12 cellular contexts compared by ENCODE assay signal in the genomic region with DNA sequence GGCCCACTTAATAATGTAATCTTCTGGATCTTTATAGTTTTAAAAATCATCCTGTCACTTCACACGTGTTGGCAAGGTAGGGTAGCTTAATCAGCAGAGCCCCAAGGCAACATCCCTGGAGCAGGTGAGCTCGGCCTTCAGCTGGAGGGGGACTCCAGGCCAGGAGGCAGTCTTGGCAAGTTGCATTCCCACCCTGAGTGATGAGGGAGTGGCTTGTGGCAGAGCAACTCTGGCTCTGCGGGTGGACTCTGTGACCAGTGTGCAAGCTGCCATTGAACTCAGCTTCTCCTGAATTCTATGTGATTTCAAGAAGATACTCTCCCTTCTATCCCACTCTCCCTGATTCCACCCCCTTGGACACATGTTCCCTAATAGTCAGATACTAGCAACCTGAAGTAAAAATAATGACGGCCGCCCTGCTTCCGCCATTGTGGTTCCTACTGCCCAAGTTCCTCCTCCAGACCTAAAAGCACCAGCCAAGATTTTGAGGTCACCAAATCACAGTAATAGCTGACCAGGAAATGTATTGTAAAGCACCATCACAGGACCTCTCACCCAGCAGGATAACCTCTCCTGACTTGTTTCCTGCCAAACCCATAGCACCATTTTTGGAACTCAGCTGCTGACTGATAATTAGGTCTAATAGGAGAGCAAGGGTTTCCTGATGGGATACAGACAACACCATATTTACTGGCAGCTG. TPM values are rescaled to one million over a fixed set of nuclear protein-coding genes. Genes with fewer than 3 reads are reported as not detected.
DNase-seq lines count a peak whose midpoint lies in the region; ATAC-seq and TF ChIP-seq lines count a peak whose summit lies in the region.
"Had no signal": no experiment of that assay in that cellular context is flagged by ENCODE, and none has a peak within 500 bp of the region (broad histone marks: within the 10 kb centered on the region; RNA-seq: fewer than 3 reads in every experiment).

No MANE protein-coding gene starts in this region.

- H3K27ac ChIP-seq in upper lobe of right lung, result no peak overlapping the region
- H3K27ac ChIP-seq: cardiac muscle cell had no signal

- no peaks in the 10 kb centered on the region for H3K36me3 ChIP-seq in upper lobe of right lung
- H3K36me3 ChIP-seq: cardiac muscle cell, esophagus muscularis mucosa had no signal

- peaks cover 14% of the 10 kb centered on the region for H3K4me1 ChIP-seq in upper lobe of right lung

- no peaks in the 10 kb centered on the region for H3K27me3 Mint-ChIP-seq in stimulated activated naive CD8-positive, alpha-beta T cell treated with anti-CD3 and anti-CD28 coated beads, Interleukin-15, Interleukin-2, amounts not matched to agents 100 ng/mL and 50 ng/mL, for 24 hours
- no peaks in the 10 kb centered on the region for H3K27me3 Mint-ChIP-seq in stimulated activated naive CD8-positive, alpha-beta T cell treated with anti-CD3 and anti-CD28 coated beads, Interleukin-15, amount 100 ng/mL, for 72 hours
- peaks cover 4% of the 10 kb centered on the region for H3K27me3 Mint-ChIP-seq in activated T-helper 17 cell treated with anti-CD3 and anti-CD28 coated beads, Interleukin-2, amount 50 U/mL, for 72 hours

- no peak for ATAC-seq in stimulated activated naive CD8-positive, alpha-beta T cell treated with anti-CD3 and anti-CD28 coated beads, Interleukin-15, amount 100 ng/mL, for 72 hours
- no peak for ATAC-seq in activated T-helper 17 cell treated with anti-CD3 and anti-CD28 coated beads, Interleukin-2, amount 50 U/mL, for 72 hours (replicated peaks)
- ATAC-seq in left lobe of liver (peak; percentile 38), upper lobe of right lung (peak; percentile 80), HG03175 (IDR thresholded peaks at IDR 0.05; ENCODE audit: unreplicated experiment) (no peak)

- H3K27ac Mint-ChIP-seq in stimulated activated naive CD8-positive, alpha-beta T cell treated with anti-CD3 and anti-CD28 coated beads, Interleukin-15, Interleukin-2, amounts not matched to agents 100 ng/mL and 50 ng/mL, for 24 hours, result peak overlapping the region; percentile 79
- H3K27ac Mint-ChIP-seq in stimulated activated naive CD8-positive, alpha-beta T cell treated with anti-CD3 and anti-CD28 coated beads, Interleukin-15, amount 100 ng/mL, for 72 hours, result peak overlapping the region in 1 of 2 donors; percentile 78
- peak overlapping the region; percentile 40 for H3K27ac Mint-ChIP-seq in activated T-helper 17 cell treated with anti-CD3 and anti-CD28 coated beads, Interleukin-2, amount 50 U/mL, for 72 hours

- H3K4me3 ChIP-seq in upper lobe of right lung, result no peak overlapping the region
- H3K4me3 ChIP-seq: cardiac muscle cell, esophagus muscularis mucosa had no signal

- H3K4me1 Mint-ChIP-seq in stimulated activated naive CD8-positive, alpha-beta T cell treated with anti-CD3 and anti-CD28 coated beads, Interleukin-15, Interleukin-2, amounts not matched to agents 100 ng/mL and 50 ng/mL, for 24 hours (ENCODE audit: low read depth), result peaks cover 38% of the 10 kb centered on the region
- H3K4me1 Mint-ChIP-seq in stimulated activated naive CD8-positive, alpha-beta T cell treated with anti-CD3 and anti-CD28 coated beads, Interleukin-15, amount 100 ng/mL, for 72 hours, result peaks cover 11% of the 10 kb centered on the region
- peaks cover 38% of the 10 kb centered on the region for H3K4me1 Mint-ChIP-seq in activated T-helper 17 cell treated with anti-CD3 and anti-CD28 coated beads, Interleukin-2, amount 50 U/mL, for 72 hours

- no peak for DNase-seq in stimulated activated naive CD8-positive, alpha-beta T cell treated with anti-CD3 and anti-CD28 coated beads, Interleukin-15, amount 100 ng/mL, for 72 hours
- DNase-seq in left lobe of liver (ENCODE audit: low spot score) (no peak), upper lobe of right lung (no peak), RKO (ENCODE audit: low spot score) (no peak)
- no peak for DNase-seq in stimulated activated CD4-positive, alpha-beta T cell treated with anti-CD3 and anti-CD28 coated beads, Interleukin-15, amount 100 ng/mL, for 24 hours
- DNase-seq: activated gamma-delta T cell treated with Interleukin-2 at 50 U/mL for 16 hours, NCI-H1092 treated with DMSO at 0.1 percent for 48 hours had no signal

- no peaks in the 10 kb centered on the region for H3K9me3 Mint-ChIP-seq in stimulated activated naive CD8-positive, alpha-beta T cell treated with anti-CD3 and anti-CD28 coated beads, Interleukin-15, Interleukin-2, amounts not matched to agents 100 ng/mL and 50 ng/mL, for 24 hours
- no peaks in the 10 kb centered on the region for H3K9me3 Mint-ChIP-seq in stimulated activated naive CD8-positive, alpha-beta T cell treated with anti-CD3 and anti-CD28 coated beads, Interleukin-15, amount 100 ng/mL, for 72 hours
- H3K9me3 Mint-ChIP-seq in activated T-helper 17 cell treated with anti-CD3 and anti-CD28 coated beads, Interleukin-2, amount 50 U/mL, for 72 hours, result no peaks in the 10 kb centered on the region

- H3K27me3 ChIP-seq in upper lobe of right lung, result no peaks in the 10 kb centered on the region
- H3K27me3 ChIP-seq: esophagus muscularis mucosa had no signal

- H3K4me3 Mint-ChIP-seq in stimulated activated naive CD8-positive, alpha-beta T cell treated with anti-CD3 and anti-CD28 coated beads, Interleukin-15, Interleukin-2, amounts not matched to agents 100 ng/mL and 50 ng/mL, for 24 hours, result peak overlapping the region; percentile 35
- H3K4me3 Mint-ChIP-seq in stimulated activated naive CD8-positive, alpha-beta T cell treated with anti-CD3 and anti-CD28 coated beads, Interleukin-15, amount 100 ng/mL, for 72 hours, result peak overlapping the region in 1 of 2 donors; percentile 3
- peak overlapping the region; percentile 63 for H3K4me3 Mint-ChIP-seq in activated T-helper 17 cell treated with anti-CD3 and anti-CD28 coated beads, Interleukin-2, amount 50 U/mL, for 72 hours

- TF ChIP-seq CTCF in upper lobe of right lung (IDR thresholded peaks at IDR 0.05), result no peak

- H3K9me3 ChIP-seq in upper lobe of right lung, result no peaks in the 10 kb centered on the region
- H3K9me3 ChIP-seq: esophagus muscularis mucosa had no signal

- H3K36me3 Mint-ChIP-seq in stimulated activated naive CD8-positive, alpha-beta T cell treated with anti-CD3 and anti-CD28 coated beads, Interleukin-15, Interleukin-2, amounts not matched to agents 100 ng/mL and 50 ng/mL, for 24 hours (ENCODE audit: low read depth), result no peaks in the 10 kb centered on the region
- H3K36me3 Mint-ChIP-seq in activated T-helper 17 cell treated with anti-CD3 and anti-CD28 coated beads, Interleukin-2, amount 50 U/mL, for 72 hours (ENCODE audit: low read depth), result no peaks in the 10 kb centered on the region

- intact Hi-C loops in upper lobe of right lung (cut with DNase I), result no loop called here

RNA-seq across cellular contexts. Expression of a gene that starts 11.5 kb away (rescaled TPM):
- 10 to 100 TPM; 19.8 to 41.2 TPM for total RNA-seq in activated T-helper 17 cell treated with anti-CD3 and anti-CD28 coated beads, Interleukin-2, amount 50 U/mL, for 72 hours
- total RNA-seq in left lobe of liver, result 12.2 TPM
- total RNA-seq in upper lobe of right lung, result 78.4 TPM

Comparison
In these comparisons a context has a peak if more than half of its experiments do, and no peak if none do; other contexts are left out.
1. ATAC-seq: peak in left lobe of liver (single experiment) and upper lobe of right lung (single experiment); none in stimulated activated naive CD8-positive, alpha-beta T cell treated with anti-CD3 and anti-CD28 coated beads, Interleukin-15, amount 100 ng/mL, for 72 hours (single experiment), activated T-helper 17 cell treated with anti-CD3 and anti-CD28 coated beads, Interleukin-2, amount 50 U/mL, for 72 hours (single experiment) and HG03175 (single experiment).